ENCODE assay signal across 24 cellular contexts in the genomic region with DNA sequence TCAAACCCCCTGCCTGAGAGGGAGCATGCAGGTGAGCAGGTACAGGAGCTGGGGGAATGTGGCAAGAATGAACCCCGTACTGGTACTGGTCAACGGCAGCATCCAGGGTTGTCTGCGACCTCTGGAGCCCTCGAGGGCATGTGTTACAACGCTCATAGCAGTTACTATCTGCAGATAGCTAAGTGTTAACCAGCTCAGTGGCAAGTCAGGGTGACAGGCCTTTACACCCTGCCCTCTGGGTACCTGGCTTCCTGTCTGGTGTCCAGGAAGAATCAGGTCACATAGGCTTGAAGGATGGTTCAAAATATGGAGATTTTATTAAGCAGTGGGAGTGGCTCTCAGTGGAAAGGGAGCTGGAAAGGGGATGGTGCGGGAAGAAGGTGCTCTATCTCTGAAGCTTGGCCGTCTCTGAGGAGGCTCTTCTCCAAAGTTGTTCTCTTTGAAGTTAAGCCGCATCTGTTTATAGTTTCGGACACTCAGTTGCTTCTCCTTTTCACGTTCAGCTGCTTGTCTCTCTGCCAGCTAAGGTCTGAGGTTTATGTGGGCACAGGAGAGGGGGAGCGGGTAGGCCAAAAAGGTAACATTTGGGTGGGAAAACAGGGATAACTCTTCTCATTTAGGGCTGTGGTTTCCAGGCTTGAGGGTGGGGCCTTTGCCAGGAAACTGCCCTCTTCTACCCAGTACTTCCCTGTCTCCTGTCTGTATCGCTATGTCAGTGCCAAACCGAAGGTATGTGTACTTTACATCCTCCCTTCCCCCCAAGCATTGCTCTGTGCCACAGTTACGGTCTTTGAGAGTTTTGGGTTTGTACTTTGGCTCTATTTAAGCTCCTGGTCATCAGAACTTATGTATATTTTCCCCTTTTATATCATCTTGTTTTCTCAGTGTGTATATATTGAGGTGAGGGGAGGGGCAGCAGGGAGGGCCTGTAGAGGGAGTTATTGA.
"Had no signal": no experiment of that assay in that cellular context is flagged by ENCODE, and none has a peak within 500 bp of the region (broad histone marks: within the 10 kb centered on the region; RNA-seq: fewer than 3 reads in every experiment).

No MANE protein-coding gene starts in this region.

- FAIRE-seq: astrocyte, endometrium, keratinocyte had no signal

- H3K36me3 Mint-ChIP-seq: naive thymus-derived CD8-positive, alpha-beta T cell; stimulated activated effector memory CD8-positive, alpha-beta T cell treated with anti-CD3 and anti-CD28 coated beads, Interleukin-12 subunit alpha, Interleukin-12 subunit beta, amount 100 ng/mL, for 72 hours had no signal

- H3K4me3 Mint-ChIP-seq: activated CD4-positive, alpha-beta T cell treated with anti-CD3 and anti-CD28 coated beads, Interleukin-2, amount 10 ng/mL, durations not matched to agents 7 days and 5 days; activated CD8-positive, alpha-beta T cell treated with anti-CD3 and anti-CD28 coated beads, Interleukin-2, amount 10 ng/mL, durations not matched to agents 7 days and 5 days; activated naive CD4-positive, alpha-beta T cell treated with anti-CD3 and anti-CD28 coated beads for 36 hours; activated T-cell treated with anti-CD3 and anti-CD28 coated beads, Interleukin-2, amount 50 U/mL, for 4 hours; naive thymus-derived CD8-positive, alpha-beta T cell; stimulated activated effector memory CD8-positive, alpha-beta T cell treated with anti-CD3 and anti-CD28 coated beads, Interleukin-12 subunit alpha, Interleukin-12 subunit beta, amount 100 ng/mL, for 72 hours had no signal

- H3K27ac ChIP-seq: breast epithelium, left ventricle myocardium inferior, neutrophil, parathyroid adenoma, sigmoid colon, tibial artery had no signal

- H3K4me1 Mint-ChIP-seq: activated CD4-positive, alpha-beta T cell treated with anti-CD3 and anti-CD28 coated beads, Interleukin-2, amount 10 ng/mL, durations not matched to agents 7 days and 5 days had no signal

- H3K36me3 ChIP-seq: breast epithelium, left ventricle myocardium inferior, neutrophil, sigmoid colon, tibial artery had no signal

- H3K27me3 ChIP-seq: breast epithelium, neutrophil, sigmoid colon, tibial artery had no signal

- H3K9me3 ChIP-seq: breast epithelium, left ventricle myocardium inferior, neutrophil, sigmoid colon, tibial artery had no signal

- H3K9me3 Mint-ChIP-seq: activated CD4-positive, alpha-beta T cell treated with anti-CD3 and anti-CD28 coated beads, Interleukin-2, amount 10 ng/mL, durations not matched to agents 7 days and 5 days; activated naive CD4-positive, alpha-beta T cell treated with anti-CD3 and anti-CD28 coated beads for 36 hours; activated T-cell treated with anti-CD3 and anti-CD28 coated beads, Interleukin-2, amount 50 U/mL, for 4 hours; naive thymus-derived CD8-positive, alpha-beta T cell; stimulated activated effector memory CD8-positive, alpha-beta T cell treated with anti-CD3 and anti-CD28 coated beads, Interleukin-12 subunit alpha, Interleukin-12 subunit beta, amount 100 ng/mL, for 72 hours had no signal

- H3K4me3 ChIP-seq: breast epithelium, coronary artery, left ventricle myocardium inferior, sigmoid colon, tibial artery had no signal

- DNase-seq: activated CD4-positive, alpha-beta T cell treated with anti-CD3 and anti-CD28 coated beads, Interleukin-2, amount 10 ng/mL, durations not matched to agents 7 days and 5 days; activated CD8-positive, alpha-beta T cell treated with anti-CD3 and anti-CD28 coated beads, Interleukin-2, amount 10 ng/mL, durations not matched to agents 7 days and 5 days; activated naive CD4-positive, alpha-beta T cell treated with anti-CD3 and anti-CD28 coated beads for 36 hours; activated T-cell treated with anti-CD3 and anti-CD28 coated beads, Interleukin-2, amount 50 U/mL, for 4 hours; erythroblast; foreskin melanocyte; hypothalamus; left ventricle myocardium inferior; mesendoderm; naive thymus-derived CD8-positive, alpha-beta T cell; sigmoid colon; stimulated activated CD4-positive, alpha-beta T cell treated with anti-CD3 and anti-CD28 coated beads, Interleukin-4, amount 100 ng/mL, for 24 hours; T-helper 1 cell; T-helper 9 cell; tibial artery had no signal

- ATAC-seq: activated CD4-positive, CD25-positive, alpha-beta regulatory T cell treated with anti-CD3 and anti-CD28 coated beads, Interleukin-2, amount 50 U/mL, for 24 hours; activated CD8-positive, alpha-beta T cell treated with anti-CD3 and anti-CD28 coated beads, Interleukin-2, amount 10 ng/mL, durations not matched to agents 7 days and 5 days; activated T-cell treated with anti-CD3 and anti-CD28 coated beads, Interleukin-2, amount 50 U/mL, for 4 hours; naive thymus-derived CD8-positive, alpha-beta T cell; stimulated activated effector memory CD8-positive, alpha-beta T cell treated with anti-CD3 and anti-CD28 coated beads, Interleukin-12 subunit alpha, Interleukin-12 subunit beta, amount 100 ng/mL, for 72 hours had no signal

- H3K27ac Mint-ChIP-seq: activated CD4-positive, alpha-beta T cell treated with anti-CD3 and anti-CD28 coated beads, Interleukin-2, amount 10 ng/mL, durations not matched to agents 7 days and 5 days; activated CD8-positive, alpha-beta T cell treated with anti-CD3 and anti-CD28 coated beads, Interleukin-2, amount 10 ng/mL, durations not matched to agents 7 days and 5 days; activated naive CD4-positive, alpha-beta T cell treated with anti-CD3 and anti-CD28 coated beads for 36 hours; stimulated activated effector memory CD8-positive, alpha-beta T cell treated with anti-CD3 and anti-CD28 coated beads, Interleukin-12 subunit alpha, Interleukin-12 subunit beta, amount 100 ng/mL, for 72 hours had no signal

- H3K27me3 Mint-ChIP-seq: naive thymus-derived CD8-positive, alpha-beta T cell had no signal

- H3K9ac ChIP-seq: parathyroid adenoma had no signal

- H3K4me1 ChIP-seq: breast epithelium, parathyroid adenoma, sigmoid colon had no signal
